Comparison of ENCODE assay signal across 8 cellular contexts in genomic region chr15:82538961-82539689, GRCh38. TPM values are rescaled to one million over a fixed set of nuclear protein-coding genes. Genes with fewer than 3 reads are reported as not detected.
DNase-seq lines count a peak whose midpoint lies in the region; ATAC-seq and TF ChIP-seq lines count a peak whose summit lies in the region.

No MANE protein-coding gene starts in this region.

- peak overlapping the region; percentile 75 to 82 for H3K9ac ChIP-seq in liver (ENCODE audit: low read depth in 1 of 2, low read length in 2 of 2)

- H3K9me3 Mint-ChIP-seq in activated CD4-positive, alpha-beta T cell treated with anti-CD3 and anti-CD28 coated beads, Interleukin-2, amount 10 ng/mL, durations not matched to agents 7 days and 5 days, result no peaks in the 10 kb centered on the region

- CTCF ChIA-PET in activated CD4-positive, alpha-beta T cell treated with anti-CD3 and anti-CD28 coated beads, Interleukin-2, amount 10 ng/mL, durations not matched to agents 7 days and 5 days (lab: Charles Lee), result interaction anchor here (1.1 to 5.1 kb wide), 5 partner anchors 8 to 40 kb away, joined by 3 to 51 read pairs (median 6); no protein-coding TSS in a partner anchor

- peaks cover 0 to 16% of the 10 kb centered on the region in 2 donors for H3K4me1 ChIP-seq in ascending aorta
- peaks cover 3 to 24% (median 9%) of the 10 kb centered on the region in 4 donors for H3K4me1 ChIP-seq in liver (ENCODE audit: control insufficient read depth in 4 of 4, insufficient read depth in 4 of 4, low read length in 3 of 4)
- H3K4me1 ChIP-seq in thymus (ENCODE audit: control insufficient read depth, insufficient read depth, low read length), result peaks cover 13% of the 10 kb centered on the region

- ATAC-seq in HG02798 (IDR thresholded peaks at IDR 0.05; ENCODE audit: poor library complexity, unreplicated experiment), result no peak

- POLR2A ChIA-PET in activated CD4-positive, alpha-beta T cell treated with anti-CD3 and anti-CD28 coated beads, Interleukin-2, amount 10 ng/mL, durations not matched to agents 7 days and 5 days (lab: Charles Lee), result no interaction called here

- H3K4me3 ChIP-seq in ascending aorta, result peak overlapping the region; percentile 64 to 76
- H3K4me3 ChIP-seq in liver (ENCODE audit: low read depth in 1 of 3, low read length in 3 of 3), result peak overlapping the region; percentile 67 to 100 (median 93)
- H3K4me3 ChIP-seq in thymus (ENCODE audit: low read length), result peak overlapping the region; percentile 93

- H3K27me3 ChIP-seq in ascending aorta, result no peaks in the 10 kb centered on the region
- H3K27me3 ChIP-seq in liver (ENCODE audit: control insufficient read depth in 4 of 4, insufficient read depth in 4 of 4, low read length in 3 of 4), result no peaks in the 10 kb centered on the region
- no peaks in the 10 kb centered on the region for H3K27me3 ChIP-seq in thymus (ENCODE audit: control insufficient read depth, insufficient read depth)

- peak overlapping the region; percentile 97 for H3K4me3 Mint-ChIP-seq in activated CD4-positive, alpha-beta T cell treated with anti-CD3 and anti-CD28 coated beads, Interleukin-2, amount 10 ng/mL, durations not matched to agents 7 days and 5 days

- H3K36me3 ChIP-seq in ascending aorta (peaks cover 27 to 47% of the 10 kb centered on the region in 2 donors), liver (ENCODE audit: control insufficient read depth in 4 of 4, insufficient read depth in 3 of 4, low read depth in 1 of 4, low read length in 3 of 4) (peaks cover 12 to 38% (median 29%) of the 10 kb centered on the region in 4 donors), thymus (ENCODE audit: control insufficient read depth, insufficient read depth) (peaks cover 32% of the 10 kb centered on the region)

- peaks cover 58% of the 10 kb centered on the region for H3K36me3 Mint-ChIP-seq in activated CD4-positive, alpha-beta T cell treated with anti-CD3 and anti-CD28 coated beads, Interleukin-2, amount 10 ng/mL, durations not matched to agents 7 days and 5 days (ENCODE audit: low read depth)

- H3K9me3 ChIP-seq in ascending aorta (no peaks in the 10 kb centered on the region), liver (ENCODE audit: control insufficient read depth in 4 of 4, low read length in 3 of 4) (no peaks in the 10 kb centered on the region), thymus (ENCODE audit: control insufficient read depth) (no peaks in the 10 kb centered on the region)

- peaks cover 47% of the 10 kb centered on the region for H3K4me1 Mint-ChIP-seq in activated CD4-positive, alpha-beta T cell treated with anti-CD3 and anti-CD28 coated beads, Interleukin-2, amount 10 ng/mL, durations not matched to agents 7 days and 5 days

- intact Hi-C loops in ascending aorta (cut with DNase I), result no loop called here

- H3K27me3 Mint-ChIP-seq in activated CD4-positive, alpha-beta T cell treated with anti-CD3 and anti-CD28 coated beads, Interleukin-2, amount 10 ng/mL, durations not matched to agents 7 days and 5 days, result no peaks in the 10 kb centered on the region

- TF ChIP-seq CTCF in ascending aorta (IDR thresholded peaks at IDR 0.05) (no peak), liver (IDR thresholded peaks at IDR 0.05; ENCODE audit: low read depth, low read length, missing input control) (no peak)

- TF ChIP-seq RAD21 in liver (IDR thresholded peaks at IDR 0.05), result no peak

- no peak for DNase-seq in activated CD4-positive, alpha-beta T cell treated with anti-CD3 and anti-CD28 coated beads, Interleukin-2, amount 10 ng/mL, durations not matched to agents 7 days and 5 days
- no peak for DNase-seq in activated CD4-positive, alpha-beta T cell treated with anti-CD3 and anti-CD28 coated beads for 4 hours
- DNase-seq in ascending aorta (ENCODE audit: low spot score in 2 of 2) (peak in 1 of 2 donors; percentile 53), NCI-H2081 treated with DMSO at 0.1 percent for 48 hours (lab: John Stamatoyannopoulos, UW) (no peak), iPS-NIHi7 (ENCODE audit: extremely low spot score) (no peak)

- peak overlapping the region; percentile 78 to 96 for H3K27ac ChIP-seq in ascending aorta
- H3K27ac ChIP-seq in liver (ENCODE audit: low read depth in 1 of 2, low read length in 2 of 2), result peak overlapping the region; percentile 74 to 90
- peak overlapping the region; percentile 5 for H3K27ac ChIP-seq in thymus (ENCODE audit: low read depth)

- 23% methylated on average over 28 of the region's 28 CpGs for WGBS in liver
- WGBS in thymus, result 31% methylated on average over 28 of the region's 28 CpGs

- H3K27ac Mint-ChIP-seq in activated CD4-positive, alpha-beta T cell treated with anti-CD3 and anti-CD28 coated beads, Interleukin-2, amount 10 ng/mL, durations not matched to agents 7 days and 5 days, result peak overlapping the region; percentile 96

TF ChIP-seq in liver, 16 proteins besides CTCF, POLR2A, EP300 and RAD21:
- TF ChIP-seq FOXA2 (IDR thresholded peaks at IDR 0.05) (no peak), TAF1 (conservative IDR thresholded peaks at IDR 0.05) (no peak), ZBTB33 (IDR thresholded peaks at IDR 0.05) (no peak), MAX (IDR thresholded peaks at IDR 0.05) (no peak), ATF3 (IDR thresholded peaks at IDR 0.05) (no peak), HNF4G (IDR thresholded peaks at IDR 0.05) (no peak), REST (IDR thresholded peaks at IDR 0.05) (no peak), RXRA (IDR thresholded peaks at IDR 0.05) (no peak), EGR1 (IDR thresholded peaks at IDR 0.05; ENCODE audit: low read depth in 2 of 2) (no peak), NR2F2 (IDR thresholded peaks at IDR 0.05) (no peak), SP1 (IDR thresholded peaks at IDR 0.05) (no peak), JUND (IDR thresholded peaks at IDR 0.05) (no peak), GABPA (IDR thresholded peaks at IDR 0.05 in 1 of 2, conservative IDR thresholded peaks at IDR 0.05 in 1 of 2) (no peak), FOXA1 (IDR thresholded peaks at IDR 0.05) (no peak), YY1 (IDR thresholded peaks at IDR 0.05) (no peak)

RNA-seq across cellular contexts. Expression of gene RPS17, which starts 1.1 kb away (rescaled TPM):
- 1,000 to 10,000 TPM; 1,680 to 1,976 TPM for total RNA-seq in activated CD4-positive, alpha-beta T cell treated with anti-CD3 and anti-CD28 coated beads, Interleukin-2, amount 10 ng/mL, durations not matched to agents 7 days and 5 days
- 1,125 TPM for total RNA-seq in ascending aorta
- total RNA-seq in liver, result 1,000 to 10,000 TPM in 1 of 2 donors, 100 to 1,000 TPM in 1; 283 to 1,607 TPM
- polyA plus RNA-seq in liver, result 1,000 to 10,000 TPM in 1 of 2 donors, 100 to 1,000 TPM in 1; 289 to 1,088 TPM
- 6,434 TPM for polyA plus RNA-seq in thymus

Comparison
In these comparisons a context has a peak if more than half of its experiments do, and no peak if none do; other contexts are left out.
1. H3K27ac ChIP-seq: peak in every context shown above with its lines; median percentile 87 in ascending aorta; 82 in liver; 5 in thymus.